ENCODE assay signal across 21 cellular contexts in the genomic region with DNA sequence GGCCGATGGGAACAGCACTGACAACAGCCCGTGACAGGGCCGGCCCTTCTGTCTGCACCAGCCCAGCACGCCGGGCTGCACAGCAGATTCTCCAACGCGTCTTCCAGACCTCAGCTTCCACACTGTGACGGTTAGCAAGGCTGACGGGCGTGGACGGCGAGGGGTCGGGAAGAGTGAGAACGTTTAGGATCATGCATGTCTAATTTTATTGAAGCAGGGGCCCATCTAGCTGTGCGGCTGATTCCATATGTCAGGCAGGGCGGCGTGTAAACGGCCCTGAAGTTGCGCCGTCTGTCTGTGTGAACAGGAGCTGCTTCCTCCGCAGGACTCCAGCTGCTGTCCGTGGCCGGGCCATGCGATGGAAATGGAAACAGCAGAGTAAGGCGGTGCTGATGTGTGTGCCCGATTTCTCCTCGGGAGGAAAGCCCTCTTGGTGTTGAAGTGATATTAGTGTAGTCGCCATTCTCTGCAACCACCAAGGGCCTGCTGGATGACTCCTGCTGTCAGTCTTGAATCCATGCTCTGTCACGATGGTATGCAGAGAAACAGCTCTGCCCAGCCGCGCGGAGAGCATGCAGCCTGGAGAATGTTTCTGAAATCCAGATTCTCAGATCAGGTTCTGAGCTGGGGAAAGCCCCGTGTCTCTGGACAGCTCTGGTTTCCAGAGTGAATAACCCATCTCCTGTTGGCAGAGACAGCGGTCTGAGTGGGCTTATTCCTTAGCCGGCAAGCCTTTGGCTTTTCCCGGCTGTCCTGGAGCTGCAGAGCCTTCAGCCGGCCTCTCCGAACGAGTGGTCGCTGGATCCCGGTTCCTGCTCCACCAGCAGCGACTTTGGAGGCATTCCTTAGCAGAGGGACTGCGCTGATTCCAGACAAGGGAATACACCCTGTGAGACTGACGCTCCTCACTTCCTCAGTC.
DNase-seq lines count a peak whose midpoint lies in the region; ATAC-seq and TF ChIP-seq lines count a peak whose summit lies in the region.
"Had no signal": no experiment of that assay in that cellular context is flagged by ENCODE, and none has a peak within 500 bp of the region (broad histone marks: within the 10 kb centered on the region; RNA-seq: fewer than 3 reads in every experiment).

No MANE protein-coding gene starts in this region.

- peak in 7 of 8 donors; percentile 58 to 82 (median 69) for ATAC-seq in heart right ventricle
- peak; percentile 34 for ATAC-seq in sciatic nerve
- ATAC-seq in HG02840 (IDR thresholded peaks at IDR 0.05; ENCODE audit: low FRiP score, unreplicated experiment), result no peak
- ATAC-seq: Panc1 had no signal

- peak; percentile 62 for DNase-seq in AG20443 (ENCODE audit: low spot score)
- DNase-seq in LHCN-M2 (ENCODE audit: low read depth), result peak; percentile 44
- DNase-seq in heart right ventricle, result no peak
- DNase-seq in sciatic nerve (ENCODE audit: low spot score), result no peak
- DNase-seq in NCI-H345 (lab: John Stamatoyannopoulos, UW), result no peak
- no peak for DNase-seq in NCI-H526 treated with DMSO at 0.1 percent for 48 hours (lab: John Stamatoyannopoulos, UW)
- DNase-seq in SIG-M5 treated with dmso at 0.1 percent for 504 hours (lab: John Stamatoyannopoulos, UW; ENCODE audit: unreplicated experiment), result no peak
- DNase-seq: activated CD4-positive, alpha-beta T cell treated with anti-CD3 and anti-CD28 coated beads, Interleukin-2, amount 50 U/mL, for 48 hours; H7; KG1; kidney glomerular epithelial cell; midbrain; NCI-H1048; NCI-H2107; occipital lobe; sigmoid colon; stimulated activated CD4-positive, alpha-beta T cell treated with anti-CD3 and anti-CD28 coated beads, Interleukin-4, amount 100 ng/mL, for 4 hours; testis had no signal

- no peaks in the 10 kb centered on the region for H3K36me3 ChIP-seq in heart right ventricle
- H3K36me3 ChIP-seq: esophagus muscularis mucosa, sigmoid colon had no signal

- H3K4me3 ChIP-seq in heart right ventricle, result peak overlapping the region in 6 of 10 donors; percentile 11 to 41 (median 36)

- peaks cover 0 to 19% (median 0%) of the 10 kb centered on the region in 11 donors for H3K9me3 ChIP-seq in heart right ventricle
- H3K9me3 ChIP-seq: esophagus muscularis mucosa, sigmoid colon, testis had no signal

- TF ChIP-seq CTCF in heart right ventricle (IDR thresholded peaks at IDR 0.05), result no peak

- intact Hi-C loops in heart right ventricle (cut with DNase I), result no loop called here
- intact Hi-C loops in sciatic nerve (cut with DNase I), result no loop called here

- H3K4me1 ChIP-seq in heart right ventricle, result peaks cover 0 to 12% (median 0%) of the 10 kb centered on the region in 9 donors
- H3K4me1 ChIP-seq: esophagus muscularis mucosa, sigmoid colon, testis had no signal

- no peaks in the 10 kb centered on the region for H3K27me3 ChIP-seq in heart right ventricle
- H3K27me3 ChIP-seq: esophagus muscularis mucosa, sigmoid colon, testis had no signal

- 64 to 65% methylated on average over 44 of the region's 44 CpGs for WGBS in heart right ventricle, 2 donors

- H3K27ac ChIP-seq in heart right ventricle, result peak overlapping the region in 8 of 10 donors; percentile 24 to 51 (median 42)
- H3K27ac ChIP-seq: testis had no signal

Comparison
In these comparisons a context has a peak if more than half of its experiments do, and no peak if none do; other contexts are left out.
1. DNase-seq: peak in AG20443 (single experiment) and LHCN-M2 (single experiment); none in heart right ventricle (0 of 2), sciatic nerve (single experiment), NCI-H345 (single experiment), NCI-H526 treated with DMSO at 0.1 percent for 48 hours (single experiment) and SIG-M5 treated with dmso at 0.1 percent for 504 hours (single experiment).